In the genomic region with DNA sequence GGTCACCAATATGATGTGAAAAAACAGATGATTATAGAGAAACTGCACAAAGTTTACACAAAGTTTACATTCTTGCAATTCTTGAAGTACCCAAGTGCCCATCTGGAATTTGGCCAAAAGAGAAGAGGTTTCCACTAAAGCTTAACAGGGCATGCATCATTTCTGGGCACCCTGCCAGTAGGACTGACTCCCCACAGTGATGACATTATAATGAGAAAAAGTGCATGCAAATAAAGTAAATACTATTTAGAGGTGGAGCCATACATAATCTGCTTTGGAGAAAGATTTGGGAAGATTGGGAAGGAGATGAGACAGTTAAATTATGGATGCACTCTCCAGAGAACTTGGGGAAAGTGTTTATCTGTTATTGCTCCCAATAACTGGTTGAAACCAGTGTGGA, we compare ENCODE assay signal across 9 cellular contexts.
DNase-seq lines count a peak whose midpoint lies in the region; FAIRE-seq and TF ChIP-seq lines count a peak whose summit lies in the region.
"Had no signal": no experiment of that assay in that cellular context is flagged by ENCODE, and none has a peak within 500 bp of the region (broad histone marks: within the 10 kb centered on the region; RNA-seq: fewer than 3 reads in every experiment).

No MANE protein-coding gene starts in this region.

- no peak overlapping the region for H3K9ac ChIP-seq in H9 (ENCODE audit: extremely low read depth, insufficient read length, low read length)

- TF ChIP-seq CTCF in RWPE1 (conservative IDR thresholded peaks at IDR 0.05; ENCODE audit: low read depth) = no peak
- TF ChIP-seq CTCF in lower leg skin (IDR thresholded peaks at IDR 0.05) = no peak
- no peak for TF ChIP-seq CTCF in GM20000 (IDR thresholded peaks at IDR 0.05; ENCODE audit: extremely low read depth, missing control alignments)
- TF ChIP-seq CTCF in H9 (conservative IDR thresholded peaks at IDR 0.05) = no peak

- no peak overlapping the region for H3K4me3 Mint-ChIP-seq in H9
- H3K4me3 Mint-ChIP-seq: nephron had no signal

- no peaks in the 10 kb centered on the region for H3K27me3 ChIP-seq in H9 (ENCODE audit: insufficient read depth, low read length)

- no peak overlapping the region for H3K4me2 ChIP-seq in H9 (ENCODE audit: insufficient read depth, insufficient read length, low read length)

- H2BK120ac ChIP-seq in H9 (ENCODE audit: low read depth, low read length, poor library complexity, severe bottlenecking) = no peak overlapping the region

- no peak overlapping the region for H2BK5ac ChIP-seq in H9 (ENCODE audit: insufficient read length, low read length)

- no peaks in the 10 kb centered on the region for H3K4me1 ChIP-seq in H9 (ENCODE audit: insufficient read depth, low read length)

- H2AK5ac ChIP-seq in H9 (ENCODE audit: insufficient read length, low read length) = no peak overlapping the region

- intact Hi-C loops in lower leg skin (cut with DNase I; ENCODE audit: low total_unique reads) = no loop called here

- H3K79me2 ChIP-seq in H9 (ENCODE audit: insufficient read depth, low read length) = no peaks in the 10 kb centered on the region

- no peak overlapping the region for H2AFZ ChIP-seq in H9 (ENCODE audit: low read length)

- no peak overlapping the region for H4K91ac ChIP-seq in H9 (ENCODE audit: insufficient read length, low read depth, low read length)

- no peak overlapping the region for H2BK20ac ChIP-seq in H9 (ENCODE audit: low read depth, low read length, poor library complexity, severe bottlenecking)

- no peaks in the 10 kb centered on the region for H4K20me1 ChIP-seq in H9 (ENCODE audit: control insufficient read depth, insufficient read depth, insufficient read length)

- FAIRE-seq in HTR-8/SVneo (lab: Jason Lieb, UNC) = no peak

- no peak overlapping the region for H3K27ac Mint-ChIP-seq in H9

- H2BK12ac ChIP-seq in H9 (ENCODE audit: insufficient read length, low read depth, low read length) = no peak overlapping the region

- H3K36me3 Mint-ChIP-seq in H9 (ENCODE audit: insufficient read depth in 1 of 3, low read depth in 3 of 3) = no peaks in the 10 kb centered on the region

- no peak overlapping the region for H4K8ac ChIP-seq in H9 (replicated peaks; ENCODE audit: insufficient read length, low read depth, low read length)

- H3K4me1 Mint-ChIP-seq in H9 = peaks cover 10 to 12% of the 10 kb centered on the region in 2 experiments; a peak in 3 of 4 replicates
- H3K4me1 Mint-ChIP-seq: nephron had no signal

- DNase-seq in COLO829 (ENCODE audit: low spot score) (peak; percentile 83), HTR-8/SVneo (ENCODE audit: insufficient read length, low spot score) (peak; percentile 51), RWPE1 (ENCODE audit: low spot score) (peak; percentile 78), foreskin melanocyte (peak; percentile 92), iPS-NIHi7 (ENCODE audit: extremely low spot score) (no peak), lower leg skin (ENCODE audit: low spot score in 2 of 2) (no peak), GM20000 (ENCODE audit: low spot score) (no peak), H9 (no peak)

- H3K14ac ChIP-seq in H9 (ENCODE audit: insufficient read depth, low read length) = no peak overlapping the region

- H3K56ac ChIP-seq in H9 (ENCODE audit: insufficient read length, low read depth, low read length) = no peak overlapping the region

- no peak overlapping the region for H2BK15ac ChIP-seq in H9 (ENCODE audit: low read depth, low read length)

- no peaks in the 10 kb centered on the region for H3K27me3 Mint-ChIP-seq in H9 (ENCODE audit: low read depth)

- H3T11ph ChIP-seq in H9 (ENCODE audit: low read length) = no peak overlapping the region

- H3K9me3 ChIP-seq in H9 (ENCODE audit: control insufficient read depth, low read depth, low read length) = no peaks in the 10 kb centered on the region

- POLR2A ChIA-PET in RWPE1 (lab: Yijun Ruan, JAX; ENCODE audit: low non-redundant PET) = no interaction called here

- H3K23me2 ChIP-seq in H9 (ENCODE audit: insufficient read length, low read depth, low read length, poor library complexity, severe bottlenecking) = no peaks in the 10 kb centered on the region

- H3K79me1 ChIP-seq in H9 (ENCODE audit: insufficient read depth, low read depth, low read length, poor library complexity, severe bottlenecking) = no peaks in the 10 kb centered on the region

- H3K27ac ChIP-seq in RWPE1 (no peak overlapping the region), H9 (ENCODE audit: insufficient read length, low read depth, low read length) (no peak overlapping the region)

- no peak overlapping the region for H3K4me3 ChIP-seq in lower leg skin (ENCODE audit: low read depth, poor library complexity, severe bottlenecking)

- H3K4ac ChIP-seq in H9 (ENCODE audit: low read depth, low read length) = no peak overlapping the region

- CTCF ChIA-PET in RWPE1 (lab: Yijun Ruan, JAX) = no interaction called here

- TF ChIP-seq POLR2A in lower leg skin (IDR thresholded peaks at IDR 0.05) = no peak

- no peak overlapping the region for H4K5ac ChIP-seq in H9 (ENCODE audit: insufficient read length, low read depth, low read length)

- no peaks in the 10 kb centered on the region for H3K9me3 Mint-ChIP-seq in H9
- H3K9me3 Mint-ChIP-seq: nephron had no signal

- H3K18ac ChIP-seq in H9 (ENCODE audit: insufficient read length, low read depth, low read length) = no peak overlapping the region

- no peak overlapping the region for H3K23ac ChIP-seq in H9 (ENCODE audit: insufficient read length, low read depth, low read length)

Comparison
In these comparisons a context has a peak if more than half of its experiments do, and no peak if none do; other contexts are left out.
1. DNase-seq: peak in COLO829 (single experiment), HTR-8/SVneo (single experiment), RWPE1 (single experiment) and foreskin melanocyte (single experiment); none in iPS-NIHi7 (single experiment), lower leg skin (0 of 2), GM20000 (single experiment) and H9 (single experiment).